19 cellular contexts compared by ENCODE assay signal in genomic region chr17:50853781-50854180, GRCh38. TPM values are rescaled to one million over a fixed set of nuclear protein-coding genes. Genes with fewer than 3 reads are reported as not detected.
DNase-seq lines count a peak whose midpoint lies in the region; ATAC-seq and TF ChIP-seq lines count a peak whose summit lies in the region.
"Had no signal": no experiment of that assay in that cellular context is flagged by ENCODE, and none has a peak within 500 bp of the region (broad histone marks: within the 10 kb centered on the region; RNA-seq: fewer than 3 reads in every experiment).

No MANE protein-coding gene starts in this region.

- peaks cover 33% of the 10 kb centered on the region for H3K27me3 Mint-ChIP-seq in T-helper 1 cell treated with Interleukin-12 subunit alpha and Interleukin-12 subunit beta and Interleukin-4 antibody, amounts not matched to agents 30 μg/mL and 1 μg/mL, for 36 hours (ENCODE audit: low read depth)
- no peaks in the 10 kb centered on the region for H3K27me3 Mint-ChIP-seq in activated naive CD8-positive, alpha-beta T cell treated with anti-CD3 and anti-CD28 coated beads, Interleukin-2, amount 50 U/mL, for 24 hours

- H3K27ac ChIP-seq in spleen = no peak overlapping the region

- no peak for TF ChIP-seq CTCF in spleen (IDR thresholded peaks at IDR 0.05 in 8 of 11, conservative IDR thresholded peaks at IDR 0.05 in 3 of 11)

- no peaks in the 10 kb centered on the region for H3K36me3 Mint-ChIP-seq in T-helper 1 cell treated with Interleukin-12 subunit alpha and Interleukin-12 subunit beta and Interleukin-4 antibody, amounts not matched to agents 30 μg/mL and 1 μg/mL, for 36 hours (ENCODE audit: low read depth)
- no peaks in the 10 kb centered on the region for H3K36me3 Mint-ChIP-seq in activated naive CD8-positive, alpha-beta T cell treated with anti-CD3 and anti-CD28 coated beads, Interleukin-2, amount 50 U/mL, for 24 hours (ENCODE audit: low read depth)
- H3K36me3 Mint-ChIP-seq: CD8-positive, alpha-beta memory T cell had no signal

- H3K4me1 Mint-ChIP-seq in T-helper 1 cell treated with Interleukin-12 subunit alpha and Interleukin-12 subunit beta and Interleukin-4 antibody, amounts not matched to agents 30 μg/mL and 1 μg/mL, for 36 hours (ENCODE audit: low read depth) = peaks cover 19% of the 10 kb centered on the region
- H3K4me1 Mint-ChIP-seq in activated naive CD8-positive, alpha-beta T cell treated with anti-CD3 and anti-CD28 coated beads, Interleukin-2, amount 50 U/mL, for 24 hours = peaks cover 14% of the 10 kb centered on the region

- H3K36me3 ChIP-seq in H7 (replicated peaks; ENCODE audit: control insufficient read depth, insufficient read depth, low read length) (no peaks in the 10 kb centered on the region), spleen (no peaks in the 10 kb centered on the region)

- TF ChIP-seq POLR2A in spleen (IDR thresholded peaks at IDR 0.05) = no peak

- H3K27me3 ChIP-seq in H7 (ENCODE audit: control insufficient read depth, insufficient read depth, low read length) = no peaks in the 10 kb centered on the region
- H3K27me3 ChIP-seq in spleen (replicated peaks in 1 of 7) = no peaks in the 10 kb centered on the region

- H3K4me3 ChIP-seq in H7 (ENCODE audit: insufficient read depth, low read depth, low read length) (no peak overlapping the region), spleen (no peak overlapping the region)

- ATAC-seq in left lobe of liver = no peak
- no peak for ATAC-seq in activated naive CD8-positive, alpha-beta T cell treated with anti-CD3 and anti-CD28 coated beads, Interleukin-2, amount 50 U/mL, for 24 hours

- WGBS in spleen, 5 donors = 92 to 98% (median 95%) methylated on average over 6 of the region's 6 CpGs

- H3K9me3 Mint-ChIP-seq in T-helper 1 cell treated with Interleukin-12 subunit alpha and Interleukin-12 subunit beta and Interleukin-4 antibody, amounts not matched to agents 30 μg/mL and 1 μg/mL, for 36 hours = no peaks in the 10 kb centered on the region
- H3K9me3 Mint-ChIP-seq in activated naive CD8-positive, alpha-beta T cell treated with anti-CD3 and anti-CD28 coated beads, Interleukin-2, amount 50 U/mL, for 24 hours = no peaks in the 10 kb centered on the region
- H3K9me3 Mint-ChIP-seq: CD8-positive, alpha-beta memory T cell had no signal

- no peak overlapping the region for H3K27ac Mint-ChIP-seq in T-helper 1 cell treated with Interleukin-12 subunit alpha and Interleukin-12 subunit beta and Interleukin-4 antibody, amounts not matched to agents 30 μg/mL and 1 μg/mL, for 36 hours
- H3K27ac Mint-ChIP-seq in activated naive CD8-positive, alpha-beta T cell treated with anti-CD3 and anti-CD28 coated beads, Interleukin-2, amount 50 U/mL, for 24 hours = no peak overlapping the region

- no peak for DNase-seq in T-helper 1 cell
- peak; percentile 5 for DNase-seq in H7
- peak; percentile 42 for DNase-seq in left lobe of liver (ENCODE audit: low spot score)
- DNase-seq in spleen = peak; percentile 13
- no peak for DNase-seq in SKM-1 treated with dmso at 0.1 percent for 144 hours (lab: John Stamatoyannopoulos, UW; ENCODE audit: unreplicated experiment)
- no peak for DNase-seq in activated naive CD8-positive, alpha-beta T cell treated with anti-CD3 and anti-CD28 coated beads, Interleukin-2, amount 50 U/mL, for 24 hours
- DNase-seq in NCI-H1105 treated with DMSO at 0.1 percent for 48 hours (lab: John Stamatoyannopoulos, UW) = no peak
- DNase-seq: 8988T; CD8-positive, alpha-beta memory T cell; DMS79; KBM-7; NCI-H1436; NCI-H2029 treated with DMSO at 0.1 percent for 48 hours; NCI-H2171 treated with DMSO at 0.1 percent for 48 hours; NCI-H446 treated with DMSO at 0.1 percent for 48 hours; NCI-H748 treated with DMSO at 0.1 percent for 48 hours; RPMI8226 had no signal

- peaks cover 0 to 6% (median 3%) of the 10 kb centered on the region in 8 donors for H3K9me3 ChIP-seq in spleen

- intact Hi-C loops in spleen (cut with DNase I; ENCODE audit: low total_unique reads) = loop anchor here (5.0 kb wide), 1 partner anchor 104 kb away; no protein-coding TSS in a partner anchor

- H3K4me1 ChIP-seq in spleen = peaks cover 0 to 16% (median 8%) of the 10 kb centered on the region in 6 donors

- peak overlapping the region; percentile 7 for H3K4me3 Mint-ChIP-seq in T-helper 1 cell treated with Interleukin-12 subunit alpha and Interleukin-12 subunit beta and Interleukin-4 antibody, amounts not matched to agents 30 μg/mL and 1 μg/mL, for 36 hours
- no peak overlapping the region for H3K4me3 Mint-ChIP-seq in activated naive CD8-positive, alpha-beta T cell treated with anti-CD3 and anti-CD28 coated beads, Interleukin-2, amount 50 U/mL, for 24 hours
- H3K4me3 Mint-ChIP-seq: CD8-positive, alpha-beta memory T cell had no signal

RNA-seq across cellular contexts. Expression of gene TOB1, which starts 12.4 kb away (rescaled TPM):
- total RNA-seq in H7 (2014; rRNA removed; shearing (Covaris generic)) = 5.2 and 8.6 TPM in 2 replicates
- total RNA-seq in left lobe of liver (209 TPM), spleen (10 to 100 TPM; 20.0 to 42.3 (median 26.3) TPM)
- 1 to 10 TPM; 6.3 to 9.8 (median 9.4) TPM for polyA plus RNA-seq in spleen

RNA-seq across cellular contexts. Expression of gene WFIKKN2, which starts 18.4 kb away (rescaled TPM):
- total RNA-seq in H7 (2014; rRNA removed; shearing (Covaris generic)) = not detected in 2 replicates
- total RNA-seq in left lobe of liver (0.08 TPM), spleen (under 1 TPM in 3 of 7 donors, not detected in 4; 0.13 to 0.51 (median 0.26) TPM)
- polyA plus RNA-seq in spleen = under 1 TPM; 0.02 to 0.06 (median 0.02) TPM
- total RNA-seq: CD8-positive, alpha-beta memory T cell had no signal
- polyA plus RNA-seq: BJ; CD8-positive, alpha-beta memory T cell had no signal

Comparison
In these comparisons a context has a peak if more than half of its experiments do, and no peak if none do; other contexts are left out.
1. DNase-seq: peak in H7 (single experiment), left lobe of liver (single experiment) and spleen (single experiment); none in T-helper 1 cell (0 of 5), SKM-1 treated with dmso at 0.1 percent for 144 hours (single experiment), activated naive CD8-positive, alpha-beta T cell treated with anti-CD3 and anti-CD28 coated beads, Interleukin-2, amount 50 U/mL, for 24 hours (single experiment) and NCI-H1105 treated with DMSO at 0.1 percent for 48 hours (single experiment).